Comparison of ENCODE assay signal across 8 cellular contexts in genomic region chr22:40525250-40525884, GRCh38.
DNase-seq lines count a peak whose midpoint lies in the region; ATAC-seq and TF ChIP-seq lines count a peak whose summit lies in the region.

No MANE protein-coding gene starts in this region.

- H3K27ac ChIP-seq in OCI-LY3 (ENCODE audit: low read length) = no peak overlapping the region
- no peak overlapping the region for H3K27ac ChIP-seq in gastrocnemius medialis

- ATAC-seq in gastrocnemius medialis (no peak), GM18870 (IDR thresholded peaks at IDR 0.05; ENCODE audit: unreplicated experiment) (no peak), HG02970 (IDR thresholded peaks at IDR 0.05; ENCODE audit: low FRiP score, unreplicated experiment) (no peak)

- no peak overlapping the region for H2AFZ ChIP-seq in OCI-LY3 (ENCODE audit: low read depth, low read length)

- H3K27me3 ChIP-seq in GM06990 (replicated peaks; ENCODE audit: control insufficient read depth, insufficient read depth, low read length) (no peaks in the 10 kb centered on the region), OCI-LY3 (ENCODE audit: low read depth, low read length) (no peaks in the 10 kb centered on the region), gastrocnemius medialis (no peaks in the 10 kb centered on the region)

- TF ChIP-seq POLR2A in gastrocnemius medialis (IDR thresholded peaks at IDR 0.05) = no peak

- peaks cover 50% of the 10 kb centered on the region for H3K79me2 ChIP-seq in OCI-LY3 (ENCODE audit: low read length)

- H3K4me1 ChIP-seq in OCI-LY3 (ENCODE audit: low read length) (peaks cover 52% of the 10 kb centered on the region), gastrocnemius medialis (peaks cover 0 to 8% of the 10 kb centered on the region in 2 donors)

- no peak overlapping the region for H3K4me2 ChIP-seq in OCI-LY3 (ENCODE audit: low read length)

- no peak overlapping the region for H3K4me3 ChIP-seq in GM06990 (replicated peaks; ENCODE audit: low read depth, low read length)
- H3K4me3 ChIP-seq in OCI-LY3 (ENCODE audit: low read length) = no peak overlapping the region
- H3K4me3 ChIP-seq in gastrocnemius medialis = no peak overlapping the region

- H3K9ac ChIP-seq in OCI-LY3 (ENCODE audit: low read length) = no peak overlapping the region

- no peak for DNase-seq in GM06990 (ENCODE audit: extremely low read depth, insufficient read length)
- DNase-seq in activated T-cell treated with anti-CD3 and anti-CD28 coated beads, Interleukin-2, amount 50 U/mL, for 48 hours = peak; percentile 77 to 83
- DNase-seq in fibroblast of the conjunctiva (ENCODE audit: low read depth) = peak; percentile 34
- peak in 1 of 2 donors; percentile 26 for DNase-seq in gastrocnemius medialis
- DNase-seq in NCI-H2029 treated with DMSO at 0.1 percent for 48 hours (lab: John Stamatoyannopoulos, UW) = no peak

- TF ChIP-seq CTCF in GM06990 (IDR thresholded peaks at IDR 0.05; ENCODE audit: insufficient read depth, low read length, poor library complexity, severe bottlenecking) (peak; percentile 83), OCI-LY3 (IDR thresholded peaks at IDR 0.05; ENCODE audit: low read depth, low read length) (peak; percentile 83), gastrocnemius medialis (IDR thresholded peaks at IDR 0.05 in 4 of 5, conservative IDR thresholded peaks at IDR 0.05 in 1 of 5) (peak; percentile 52 to 75 (median 55))

- intact Hi-C loops in gastrocnemius medialis (cut with DNase I; ENCODE audit: low total_unique reads) = loop anchor here (2.0 kb wide), 1 partner anchor 121 kb away; no protein-coding TSS in a partner anchor

- no peaks in the 10 kb centered on the region for H4K20me1 ChIP-seq in OCI-LY3 (ENCODE audit: insufficient read depth, low read length)

- in situ Hi-C loops in gastrocnemius medialis (cut with MboI; ENCODE audit: low sequenced_read_pairs in 4 of 4) = loop anchor here in 3 of 4 donors (5.0 to 10.0 kb wide), 2 partner anchors 117 to 119 kb away; no protein-coding TSS in a partner anchor

- H3K36me3 ChIP-seq in GM06990 (ENCODE audit: control insufficient read depth, insufficient read depth, low read length) (no peaks in the 10 kb centered on the region; the same call in none of the 2 replicates), OCI-LY3 (replicated peaks; ENCODE audit: low read depth, low read length) (peaks cover 11% of the 10 kb centered on the region), gastrocnemius medialis (no peaks in the 10 kb centered on the region)

- H3K9me3 ChIP-seq in OCI-LY3 (ENCODE audit: insufficient read depth, low read length) (peaks cover 4% of the 10 kb centered on the region; the same call in 1 of the 2 replicates), gastrocnemius medialis (no peaks in the 10 kb centered on the region)

Comparison
In these comparisons a context has a peak if more than half of its experiments do, and no peak if none do; other contexts are left out.
1. DNase-seq: peak in activated T-cell treated with anti-CD3 and anti-CD28 coated beads, Interleukin-2, amount 50 U/mL, for 48 hours (2 of 2) and fibroblast of the conjunctiva (single experiment); none in GM06990 (single experiment) and NCI-H2029 treated with DMSO at 0.1 percent for 48 hours (single experiment).
2. Peak in every context shown above with its lines, with median percentiles within 50 percentile points of each other: CTCF ChIP-seq.